1 cellular context compared by ENCODE assay signal in the genomic region with DNA sequence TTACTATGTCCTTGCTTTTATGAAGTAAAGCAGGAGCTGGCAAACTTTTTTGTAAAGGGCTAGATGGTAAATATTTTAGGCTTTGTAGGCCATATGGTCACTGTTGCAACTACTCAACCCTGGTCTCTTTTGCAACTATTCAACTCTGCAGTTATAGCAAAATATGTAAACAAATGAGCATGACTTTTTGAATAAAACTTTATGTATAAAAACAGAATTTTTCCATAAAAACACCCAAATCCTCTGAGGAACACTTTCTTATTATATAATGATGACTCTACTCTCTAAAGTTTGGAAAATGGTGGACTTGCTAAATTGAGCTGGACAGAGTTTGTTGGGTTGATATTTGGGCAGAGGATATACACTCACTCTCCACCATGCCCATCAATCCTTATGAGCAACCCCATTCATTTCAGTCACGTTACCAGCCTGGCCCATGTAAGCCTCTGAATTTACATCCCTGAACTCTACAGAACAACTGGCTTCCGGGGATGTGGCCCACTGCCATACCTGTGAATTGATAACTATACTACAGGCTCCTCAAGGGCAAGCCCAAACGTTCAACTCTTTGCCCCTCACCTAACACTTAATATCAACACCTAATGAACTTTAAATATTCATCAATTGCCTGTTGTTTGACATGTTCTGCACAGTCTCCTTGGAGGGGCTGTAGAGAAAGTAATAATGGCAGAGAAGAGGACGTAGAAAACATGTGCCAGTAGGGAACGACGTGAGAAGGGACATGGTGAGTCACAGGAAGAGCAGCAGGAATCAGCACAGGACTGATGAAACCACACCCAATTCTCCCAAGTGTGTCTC.
TF ChIP-seq lines count a peak whose summit lies in the region.

No MANE protein-coding gene starts in this region.

TF ChIP-seq in K562, 482 proteins besides CTCF, POLR2A, EP300 and RAD21 (continued from another document and continues in another):
- TF ChIP-seq, protein P1, sequence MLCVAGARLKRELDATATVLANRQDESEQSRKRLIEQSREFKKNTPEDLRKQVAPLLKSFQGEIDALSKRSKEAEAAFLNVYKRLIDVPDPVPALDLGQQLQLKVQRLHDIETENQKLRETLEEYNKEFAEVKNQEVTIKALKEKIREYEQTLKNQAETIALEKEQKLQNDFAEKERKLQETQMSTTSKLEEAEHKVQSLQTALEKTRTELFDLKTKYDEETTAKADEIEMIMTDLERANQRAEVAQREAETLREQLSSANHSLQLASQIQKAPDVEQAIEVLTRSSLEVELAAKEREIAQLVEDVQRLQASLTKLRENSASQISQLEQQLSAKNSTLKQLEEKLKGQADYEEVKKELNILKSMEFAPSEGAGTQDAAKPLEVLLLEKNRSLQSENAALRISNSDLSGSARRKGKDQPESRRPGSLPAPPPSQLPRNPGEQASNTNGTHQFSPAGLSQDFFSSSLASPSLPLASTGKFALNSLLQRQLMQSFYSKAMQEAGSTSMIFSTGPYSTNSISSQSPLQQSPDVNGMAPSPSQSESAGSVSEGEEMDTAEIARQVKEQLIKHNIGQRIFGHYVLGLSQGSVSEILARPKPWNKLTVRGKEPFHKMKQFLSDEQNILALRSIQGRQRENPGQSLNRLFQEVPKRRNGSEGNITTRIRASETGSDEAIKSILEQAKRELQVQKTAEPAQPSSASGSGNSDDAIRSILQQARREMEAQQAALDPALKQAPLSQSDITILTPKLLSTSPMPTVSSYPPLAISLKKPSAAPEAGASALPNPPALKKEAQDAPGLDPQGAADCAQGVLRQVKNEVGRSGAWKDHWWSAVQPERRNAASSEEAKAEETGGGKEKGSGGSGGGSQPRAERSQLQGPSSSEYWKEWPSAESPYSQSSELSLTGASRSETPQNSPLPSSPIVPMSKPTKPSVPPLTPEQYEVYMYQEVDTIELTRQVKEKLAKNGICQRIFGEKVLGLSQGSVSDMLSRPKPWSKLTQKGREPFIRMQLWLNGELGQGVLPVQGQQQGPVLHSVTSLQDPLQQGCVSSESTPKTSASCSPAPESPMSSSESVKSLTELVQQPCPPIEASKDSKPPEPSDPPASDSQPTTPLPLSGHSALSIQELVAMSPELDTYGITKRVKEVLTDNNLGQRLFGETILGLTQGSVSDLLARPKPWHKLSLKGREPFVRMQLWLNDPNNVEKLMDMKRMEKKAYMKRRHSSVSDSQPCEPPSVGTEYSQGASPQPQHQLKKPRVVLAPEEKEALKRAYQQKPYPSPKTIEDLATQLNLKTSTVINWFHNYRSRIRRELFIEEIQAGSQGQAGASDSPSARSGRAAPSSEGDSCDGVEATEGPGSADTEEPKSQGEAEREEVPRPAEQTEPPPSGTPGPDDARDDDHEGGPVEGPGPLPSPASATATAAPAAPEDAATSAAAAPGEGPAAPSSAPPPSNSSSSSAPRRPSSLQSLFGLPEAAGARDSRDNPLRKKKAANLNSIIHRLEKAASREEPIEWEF (CRISPR knock-in tag; IDR thresholded peaks at IDR 0.05), result no peak
- TF ChIP-seq ZNF121 (CRISPR knock-in tag; conservative IDR thresholded peaks at IDR 0.05) (no peak), ZNF77 (CRISPR knock-in tag; IDR thresholded peaks at IDR 0.05) (no peak), CHD1 (IDR thresholded peaks at IDR 0.05; ENCODE audit: low read length) (no peak), BACH1 (tag; IDR thresholded peaks at IDR 0.05) (peak; percentile 89), PRPF4 (IDR thresholded peaks at IDR 0.05; ENCODE audit: insufficient read depth, low read depth, low read length, poor library complexity, severe bottlenecking) (no peak), ZBTB8A (IDR thresholded peaks at IDR 0.05; ENCODE audit: partially characterized antibody) (no peak), KLF6 (CRISPR knock-in tag; IDR thresholded peaks at IDR 0.05; ENCODE audit: borderline replicate concordance) (peak; percentile 83), ZC3H8 (IDR thresholded peaks at IDR 0.05) (no peak), SREBF2 (CRISPR knock-in tag; IDR thresholded peaks at IDR 0.05) (no peak), ZNF253 (CRISPR knock-in tag; conservative IDR thresholded peaks at IDR 0.05) (no peak), POLR2AphosphoS2 (IDR thresholded peaks at IDR 0.05; ENCODE audit: low read length) (no peak), ELF2 (CRISPR knock-in tag; IDR thresholded peaks at IDR 0.05) (no peak), SIRT6 (IDR thresholded peaks at IDR 0.05; ENCODE audit: low read depth, low read length) (no peak), JUNB (CRISPR knock-in tag; conservative IDR thresholded peaks at IDR 0.05) (peak; percentile 50; the same call in 1 of the 2 replicates), U2AF2 (optimal IDR thresholded peaks at IDR 0.05; ENCODE audit: low read depth, low read length) (no peak), MAZ (CRISPR knock-in tag; conservative IDR thresholded peaks at IDR 0.05 in 1 of 2, IDR thresholded peaks at IDR 0.05 in 1 of 2) (0 out of 4 replicates have a peak, but pooled peaks of 1 of the 2 experiments have one; percentile 47), ZNF764 (CRISPR knock-in tag; IDR thresholded peaks at IDR 0.05; ENCODE audit: low read depth) (no peak), PPARD (CRISPR knock-in tag; IDR thresholded peaks at IDR 0.05) (no peak), CCNT2 (IDR thresholded peaks at IDR 0.05; ENCODE audit: borderline replicate concordance, extremely low read depth, insufficient read length, low read depth, low read length) (no peak)
- TF ChIP-seq, protein P2, sequence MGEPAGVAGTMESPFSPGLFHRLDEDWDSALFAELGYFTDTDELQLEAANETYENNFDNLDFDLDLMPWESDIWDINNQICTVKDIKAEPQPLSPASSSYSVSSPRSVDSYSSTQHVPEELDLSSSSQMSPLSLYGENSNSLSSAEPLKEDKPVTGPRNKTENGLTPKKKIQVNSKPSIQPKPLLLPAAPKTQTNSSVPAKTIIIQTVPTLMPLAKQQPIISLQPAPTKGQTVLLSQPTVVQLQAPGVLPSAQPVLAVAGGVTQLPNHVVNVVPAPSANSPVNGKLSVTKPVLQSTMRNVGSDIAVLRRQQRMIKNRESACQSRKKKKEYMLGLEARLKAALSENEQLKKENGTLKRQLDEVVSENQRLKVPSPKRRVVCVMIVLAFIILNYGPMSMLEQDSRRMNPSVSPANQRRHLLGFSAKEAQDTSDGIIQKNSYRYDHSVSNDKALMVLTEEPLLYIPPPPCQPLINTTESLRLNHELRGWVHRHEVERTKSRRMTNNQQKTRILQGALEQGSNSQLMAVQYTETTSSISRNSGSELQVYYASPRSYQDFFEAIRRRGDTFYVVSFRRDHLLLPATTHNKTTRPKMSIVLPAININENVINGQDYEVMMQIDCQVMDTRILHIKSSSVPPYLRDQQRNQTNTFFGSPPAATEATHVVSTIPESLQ (CRISPR knock-in tag; IDR thresholded peaks at IDR 0.05), result no peak
- TF ChIP-seq, protein P3, sequence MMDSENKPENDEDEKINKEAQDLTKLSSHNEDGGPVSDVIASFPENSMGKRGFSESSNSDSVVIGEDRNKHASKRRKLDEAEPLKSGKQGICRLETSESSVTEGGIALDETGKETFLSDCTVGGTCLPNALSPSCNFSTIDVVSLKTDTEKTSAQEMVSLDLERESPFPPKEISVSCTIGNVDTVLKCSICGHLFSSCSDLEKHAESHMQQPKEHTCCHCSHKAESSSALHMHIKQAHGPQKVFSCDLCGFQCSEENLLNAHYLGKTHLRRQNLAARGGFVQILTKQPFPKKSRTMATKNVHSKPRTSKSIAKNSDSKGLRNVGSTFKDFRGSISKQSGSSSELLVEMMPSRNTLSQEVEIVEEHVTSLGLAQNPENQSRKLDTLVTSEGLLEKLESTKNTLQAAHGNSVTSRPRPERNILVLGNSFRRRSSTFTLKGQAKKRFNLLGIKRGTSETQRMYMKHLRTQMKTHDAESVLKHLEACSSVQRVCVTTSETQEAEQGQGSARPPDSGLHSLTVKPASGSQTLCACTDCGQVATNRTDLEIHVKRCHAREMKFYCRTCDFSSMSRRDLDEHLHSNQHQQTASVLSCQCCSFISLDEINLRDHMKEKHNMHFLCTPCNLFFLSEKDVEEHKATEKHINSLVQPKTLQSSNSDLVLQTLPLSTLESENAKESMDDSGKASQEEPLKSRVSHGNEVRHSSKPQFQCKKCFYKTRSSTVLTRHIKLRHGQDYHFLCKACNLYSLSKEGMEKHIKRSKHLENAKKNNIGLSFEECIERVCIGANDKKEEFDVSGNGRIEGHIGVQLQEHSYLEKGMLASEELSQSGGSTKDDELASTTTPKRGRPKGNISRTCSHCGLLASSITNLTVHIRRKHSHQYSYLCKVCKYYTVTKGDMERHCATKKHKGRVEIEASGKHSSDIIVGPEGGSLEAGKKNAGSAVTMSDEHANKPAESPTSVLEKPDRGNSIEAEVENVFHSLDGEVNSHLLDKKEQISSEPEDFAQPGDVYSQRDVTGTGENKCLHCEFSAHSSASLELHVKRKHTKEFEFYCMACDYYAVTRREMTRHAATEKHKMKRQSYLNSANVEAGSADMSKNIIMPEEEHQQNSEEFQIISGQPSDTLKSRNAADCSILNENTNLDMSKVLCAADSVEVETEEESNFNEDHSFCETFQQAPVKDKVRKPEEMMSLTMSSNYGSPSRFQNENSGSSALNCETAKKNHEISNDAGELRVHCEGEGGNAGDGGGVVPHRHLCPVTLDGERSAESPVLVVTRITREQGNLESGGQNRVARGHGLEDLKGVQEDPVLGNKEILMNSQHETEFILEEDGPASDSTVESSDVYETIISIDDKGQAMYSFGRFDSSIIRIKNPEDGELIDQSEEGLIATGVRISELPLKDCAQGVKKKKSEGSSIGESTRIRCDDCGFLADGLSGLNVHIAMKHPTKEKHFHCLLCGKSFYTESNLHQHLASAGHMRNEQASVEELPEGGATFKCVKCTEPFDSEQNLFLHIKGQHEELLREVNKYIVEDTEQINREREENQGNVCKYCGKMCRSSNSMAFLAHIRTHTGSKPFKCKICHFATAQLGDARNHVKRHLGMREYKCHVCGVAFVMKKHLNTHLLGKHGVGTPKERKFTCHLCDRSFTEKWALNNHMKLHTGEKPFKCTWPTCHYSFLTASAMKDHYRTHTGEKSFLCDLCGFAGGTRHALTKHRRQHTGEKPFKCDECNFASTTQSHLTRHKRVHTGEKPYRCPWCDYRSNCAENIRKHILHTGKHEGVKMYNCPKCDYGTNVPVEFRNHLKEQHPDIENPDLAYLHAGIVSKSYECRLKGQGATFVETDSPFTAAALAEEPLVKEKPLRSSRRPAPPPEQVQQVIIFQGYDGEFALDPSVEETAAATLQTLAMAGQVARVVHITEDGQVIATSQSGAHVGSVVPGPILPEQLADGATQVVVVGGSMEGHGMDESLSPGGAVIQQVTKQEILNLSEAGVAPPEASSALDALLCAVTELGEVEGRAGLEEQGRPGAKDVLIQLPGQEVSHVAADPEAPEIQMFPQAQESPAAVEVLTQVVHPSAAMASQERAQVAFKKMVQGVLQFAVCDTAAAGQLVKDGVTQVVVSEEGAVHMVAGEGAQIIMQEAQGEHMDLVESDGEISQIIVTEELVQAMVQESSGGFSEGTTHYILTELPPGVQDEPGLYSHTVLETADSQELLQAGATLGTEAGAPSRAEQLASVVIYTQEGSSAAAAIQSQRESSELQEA (IDR thresholded peaks at IDR 0.05; ENCODE audit: low read depth), result no peak
- TF ChIP-seq, protein P4, sequence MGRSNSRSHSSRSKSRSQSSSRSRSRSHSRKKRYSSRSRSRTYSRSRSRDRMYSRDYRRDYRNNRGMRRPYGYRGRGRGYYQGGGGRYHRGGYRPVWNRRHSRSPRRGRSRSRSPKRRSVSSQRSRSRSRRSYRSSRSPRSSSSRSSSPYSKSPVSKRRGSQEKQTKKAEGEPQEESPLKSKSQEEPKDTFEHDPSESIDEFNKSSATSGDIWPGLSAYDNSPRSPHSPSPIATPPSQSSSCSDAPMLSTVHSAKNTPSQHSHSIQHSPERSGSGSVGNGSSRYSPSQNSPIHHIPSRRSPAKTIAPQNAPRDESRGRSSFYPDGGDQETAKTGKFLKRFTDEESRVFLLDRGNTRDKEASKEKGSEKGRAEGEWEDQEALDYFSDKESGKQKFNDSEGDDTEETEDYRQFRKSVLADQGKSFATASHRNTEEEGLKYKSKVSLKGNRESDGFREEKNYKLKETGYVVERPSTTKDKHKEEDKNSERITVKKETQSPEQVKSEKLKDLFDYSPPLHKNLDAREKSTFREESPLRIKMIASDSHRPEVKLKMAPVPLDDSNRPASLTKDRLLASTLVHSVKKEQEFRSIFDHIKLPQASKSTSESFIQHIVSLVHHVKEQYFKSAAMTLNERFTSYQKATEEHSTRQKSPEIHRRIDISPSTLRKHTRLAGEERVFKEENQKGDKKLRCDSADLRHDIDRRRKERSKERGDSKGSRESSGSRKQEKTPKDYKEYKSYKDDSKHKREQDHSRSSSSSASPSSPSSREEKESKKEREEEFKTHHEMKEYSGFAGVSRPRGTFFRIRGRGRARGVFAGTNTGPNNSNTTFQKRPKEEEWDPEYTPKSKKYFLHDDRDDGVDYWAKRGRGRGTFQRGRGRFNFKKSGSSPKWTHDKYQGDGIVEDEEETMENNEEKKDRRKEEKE (IDR thresholded peaks at IDR 0.05; ENCODE audit: borderline replicate concordance in 1 of 2, control insufficient read depth in 1 of 2, low read depth in 2 of 2, low read length in 1 of 2), result no peak
- TF ChIP-seq, protein P5, sequence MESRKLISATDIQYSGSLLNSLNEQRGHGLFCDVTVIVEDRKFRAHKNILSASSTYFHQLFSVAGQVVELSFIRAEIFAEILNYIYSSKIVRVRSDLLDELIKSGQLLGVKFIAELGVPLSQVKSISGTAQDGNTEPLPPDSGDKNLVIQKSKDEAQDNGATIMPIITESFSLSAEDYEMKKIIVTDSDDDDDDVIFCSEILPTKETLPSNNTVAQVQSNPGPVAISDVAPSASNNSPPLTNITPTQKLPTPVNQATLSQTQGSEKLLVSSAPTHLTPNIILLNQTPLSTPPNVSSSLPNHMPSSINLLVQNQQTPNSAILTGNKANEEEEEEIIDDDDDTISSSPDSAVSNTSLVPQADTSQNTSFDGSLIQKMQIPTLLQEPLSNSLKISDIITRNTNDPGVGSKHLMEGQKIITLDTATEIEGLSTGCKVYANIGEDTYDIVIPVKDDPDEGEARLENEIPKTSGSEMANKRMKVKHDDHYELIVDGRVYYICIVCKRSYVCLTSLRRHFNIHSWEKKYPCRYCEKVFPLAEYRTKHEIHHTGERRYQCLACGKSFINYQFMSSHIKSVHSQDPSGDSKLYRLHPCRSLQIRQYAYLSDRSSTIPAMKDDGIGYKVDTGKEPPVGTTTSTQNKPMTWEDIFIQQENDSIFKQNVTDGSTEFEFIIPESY (CRISPR knock-in tag; IDR thresholded peaks at IDR 0.05), result no peak
- TF ChIP-seq, protein P6, sequence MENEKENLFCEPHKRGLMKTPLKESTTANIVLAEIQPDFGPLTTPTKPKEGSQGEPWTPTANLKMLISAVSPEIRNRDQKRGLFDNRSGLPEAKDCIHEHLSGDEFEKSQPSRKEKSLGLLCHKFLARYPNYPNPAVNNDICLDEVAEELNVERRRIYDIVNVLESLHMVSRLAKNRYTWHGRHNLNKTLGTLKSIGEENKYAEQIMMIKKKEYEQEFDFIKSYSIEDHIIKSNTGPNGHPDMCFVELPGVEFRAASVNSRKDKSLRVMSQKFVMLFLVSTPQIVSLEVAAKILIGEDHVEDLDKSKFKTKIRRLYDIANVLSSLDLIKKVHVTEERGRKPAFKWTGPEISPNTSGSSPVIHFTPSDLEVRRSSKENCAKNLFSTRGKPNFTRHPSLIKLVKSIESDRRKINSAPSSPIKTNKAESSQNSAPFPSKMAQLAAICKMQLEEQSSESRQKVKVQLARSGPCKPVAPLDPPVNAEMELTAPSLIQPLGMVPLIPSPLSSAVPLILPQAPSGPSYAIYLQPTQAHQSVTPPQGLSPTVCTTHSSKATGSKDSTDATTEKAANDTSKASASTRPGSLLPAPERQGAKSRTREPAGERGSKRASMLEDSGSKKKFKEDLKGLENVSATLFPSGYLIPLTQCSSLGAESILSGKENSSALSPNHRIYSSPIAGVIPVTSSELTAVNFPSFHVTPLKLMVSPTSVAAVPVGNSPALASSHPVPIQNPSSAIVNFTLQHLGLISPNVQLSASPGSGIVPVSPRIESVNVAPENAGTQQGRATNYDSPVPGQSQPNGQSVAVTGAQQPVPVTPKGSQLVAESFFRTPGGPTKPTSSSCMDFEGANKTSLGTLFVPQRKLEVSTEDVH (IDR thresholded peaks at IDR 0.05; ENCODE audit: low read depth, partially characterized antibody), result peak; percentile 54
